16 cellular contexts compared by ENCODE assay signal in genomic region chr18:13061630-13062189, GRCh38.
DNase-seq lines count a peak whose midpoint lies in the region; ATAC-seq and TF ChIP-seq lines count a peak whose summit lies in the region.
"Had no signal": no experiment of that assay in that cellular context is flagged by ENCODE, and none has a peak within 500 bp of the region (broad histone marks: within the 10 kb centered on the region; RNA-seq: fewer than 3 reads in every experiment).

No MANE protein-coding gene starts in this region.

- peaks cover 12% of the 10 kb centered on the region for H4K20me1 ChIP-seq in GM23338 (replicated peaks; ENCODE audit: insufficient read depth)

- H2AFZ ChIP-seq in GM23338 = no peak overlapping the region

- H3K36me3 Mint-ChIP-seq in CD4-positive, CD25-positive, alpha-beta regulatory T cell = peaks cover 52% of the 10 kb centered on the region
- H3K36me3 Mint-ChIP-seq in GM23338 (ENCODE audit: low read depth) = peaks cover 58% of the 10 kb centered on the region
- H3K36me3 Mint-ChIP-seq in effector memory CD8-positive, alpha-beta T cell (ENCODE audit: insufficient read depth) = peaks cover 36% of the 10 kb centered on the region
- H3K36me3 Mint-ChIP-seq in activated CD4-positive, alpha-beta T cell treated with anti-CD3 and anti-CD28 coated beads, Interleukin-2, amount 10 ng/mL, durations not matched to agents 24 days and 14 days (ENCODE audit: low read depth) = peaks cover 66% of the 10 kb centered on the region

- H3K4me2 ChIP-seq in GM23338 = no peak overlapping the region

- no peaks in the 10 kb centered on the region for H3K27me3 ChIP-seq in CD4-positive, CD25-positive, alpha-beta regulatory T cell (ENCODE audit: control insufficient read depth, insufficient read depth, low read length)
- H3K27me3 ChIP-seq in GM23338 (ENCODE audit: insufficient read depth) = no peaks in the 10 kb centered on the region
- H3K27me3 ChIP-seq: BE2C had no signal

- H3K9me3 Mint-ChIP-seq in CD4-positive, CD25-positive, alpha-beta regulatory T cell = no peaks in the 10 kb centered on the region
- H3K9me3 Mint-ChIP-seq in GM23338 = peaks cover 3% of the 10 kb centered on the region; the same call in 2 of the 3 replicates
- H3K9me3 Mint-ChIP-seq in effector memory CD8-positive, alpha-beta T cell = no peaks in the 10 kb centered on the region
- peaks cover 3% of the 10 kb centered on the region for H3K9me3 Mint-ChIP-seq in activated CD4-positive, alpha-beta T cell treated with anti-CD3 and anti-CD28 coated beads, Interleukin-2, amount 10 ng/mL, durations not matched to agents 24 days and 14 days
- H3K9me3 Mint-ChIP-seq: CD4-positive, alpha-beta T cell had no signal

- DNase-seq in CD4-positive, CD25-positive, alpha-beta regulatory T cell = no peak
- DNase-seq in GM23338 (ENCODE audit: low spot score) = no peak
- DNase-seq in effector memory CD8-positive, alpha-beta T cell = no peak
- no peak for DNase-seq in left ventricle myocardium superior
- no peak for DNase-seq in NCI-H226
- DNase-seq in activated effector memory CD4-positive, alpha-beta T cell treated with anti-CD3 and anti-CD28 coated beads, Interleukin-2, amount 50 U/mL, for 16 hours = no peak
- no peak for DNase-seq in NCI-H2171 treated with DMSO at 0.1 percent for 48 hours (lab: John Stamatoyannopoulos, UW)
- DNase-seq in activated CD4-positive, alpha-beta T cell treated with anti-CD3 and anti-CD28 coated beads, Interleukin-2, amount 10 ng/mL, durations not matched to agents 24 days and 14 days = no peak
- DNase-seq: ACHN; BE2C; C1 segment of cervical spinal cord; Caco-2; CD4-positive, alpha-beta T cell; HFFc6 had no signal

- no peak for TF ChIP-seq CTCF in GM23338 (conservative IDR thresholded peaks at IDR 0.05; ENCODE audit: low read depth in 2 of 2)

- H3K36me3 ChIP-seq in CD4-positive, CD25-positive, alpha-beta regulatory T cell (ENCODE audit: control insufficient read depth, insufficient read depth, low read length) = peaks cover 58% of the 10 kb centered on the region
- H3K36me3 ChIP-seq in GM23338 (ENCODE audit: insufficient read depth) = peaks cover 12% of the 10 kb centered on the region

- no peak overlapping the region for H3K4me3 ChIP-seq in CD4-positive, CD25-positive, alpha-beta regulatory T cell (ENCODE audit: low read depth, low read length)
- no peak overlapping the region for H3K4me3 ChIP-seq in GM23338
- H3K4me3 ChIP-seq: HAP-1 had no signal

- peak overlapping the region in 2 of 3 donors; percentile 3 to 33 for H3K27ac Mint-ChIP-seq in CD4-positive, CD25-positive, alpha-beta regulatory T cell
- 0 out of 2 replicates have a peak overlapping the region, but pooled peaks have one; percentile 4 for H3K27ac Mint-ChIP-seq in GM23338
- peak overlapping the region; percentile 38 to 44 for H3K27ac Mint-ChIP-seq in effector memory CD8-positive, alpha-beta T cell
- no peak overlapping the region for H3K27ac Mint-ChIP-seq in activated CD4-positive, alpha-beta T cell treated with anti-CD3 and anti-CD28 coated beads, Interleukin-2, amount 10 ng/mL, durations not matched to agents 24 days and 14 days
- H3K27ac Mint-ChIP-seq: CD4-positive, alpha-beta T cell; HFFc6 had no signal

- no peak overlapping the region for H3K4me3 Mint-ChIP-seq in CD4-positive, CD25-positive, alpha-beta regulatory T cell
- H3K4me3 Mint-ChIP-seq in GM23338 = no peak overlapping the region
- H3K4me3 Mint-ChIP-seq in effector memory CD8-positive, alpha-beta T cell = no peak overlapping the region
- H3K4me3 Mint-ChIP-seq in activated CD4-positive, alpha-beta T cell treated with anti-CD3 and anti-CD28 coated beads, Interleukin-2, amount 10 ng/mL, durations not matched to agents 24 days and 14 days = no peak overlapping the region
- H3K4me3 Mint-ChIP-seq: CD4-positive, alpha-beta T cell; HFFc6 had no signal

- H3K27me3 Mint-ChIP-seq in CD4-positive, CD25-positive, alpha-beta regulatory T cell = no peaks in the 10 kb centered on the region
- peaks cover 2% of the 10 kb centered on the region for H3K27me3 Mint-ChIP-seq in GM23338 (ENCODE audit: insufficient read depth, low read depth, poor library complexity)
- H3K27me3 Mint-ChIP-seq in effector memory CD8-positive, alpha-beta T cell = no peaks in the 10 kb centered on the region
- no peaks in the 10 kb centered on the region for H3K27me3 Mint-ChIP-seq in activated CD4-positive, alpha-beta T cell treated with anti-CD3 and anti-CD28 coated beads, Interleukin-2, amount 10 ng/mL, durations not matched to agents 24 days and 14 days
- H3K27me3 Mint-ChIP-seq: CD4-positive, alpha-beta T cell had no signal

- intact Hi-C loops in left ventricle myocardium superior (cut with micrococcal nuclease) = no loop called here
- intact Hi-C loops in activated CD4-positive, alpha-beta T cell treated with anti-CD3 and anti-CD28 coated beads, Interleukin-2, amount 10 ng/mL, durations not matched to agents 24 days and 14 days (cut with micrococcal nuclease) = no loop called here

- H3K27ac ChIP-seq in CD4-positive, CD25-positive, alpha-beta regulatory T cell (ENCODE audit: insufficient read depth, low read length, poor library complexity, severe bottlenecking) = no peak overlapping the region
- H3K27ac ChIP-seq in GM23338 (ENCODE audit: low read depth) = no peak overlapping the region
- H3K27ac ChIP-seq: HL-60 had no signal

- H3K79me2 ChIP-seq in GM23338 (replicated peaks; ENCODE audit: insufficient read depth) = 0 out of 2 replicates have a peak, but pooled peaks cover 5% of the 10 kb centered on the region

- H3F3A ChIP-seq in GM23338 (replicated peaks; ENCODE audit: low read depth) = no peaks in the 10 kb centered on the region

- no peak for ATAC-seq in CD4-positive, CD25-positive, alpha-beta regulatory T cell (ENCODE audit: low read depth in 2 of 2)
- no peak for ATAC-seq in GM23338
- no peak for ATAC-seq in effector memory CD8-positive, alpha-beta T cell (replicated peaks)
- ATAC-seq in left ventricle myocardium superior = peak; percentile 83

- H3K4me1 Mint-ChIP-seq in CD4-positive, CD25-positive, alpha-beta regulatory T cell = peaks cover 15 to 36% (median 24%) of the 10 kb centered on the region in 4 donors
- H3K4me1 Mint-ChIP-seq in GM23338 = peaks cover 8% of the 10 kb centered on the region
- peaks cover 10 to 16% of the 10 kb centered on the region in 2 donors for H3K4me1 Mint-ChIP-seq in effector memory CD8-positive, alpha-beta T cell (ENCODE audit: low read depth in 2 of 2)
- H3K4me1 Mint-ChIP-seq in activated CD4-positive, alpha-beta T cell treated with anti-CD3 and anti-CD28 coated beads, Interleukin-2, amount 10 ng/mL, durations not matched to agents 24 days and 14 days = peaks cover 9% of the 10 kb centered on the region

- H3K9me3 ChIP-seq in CD4-positive, CD25-positive, alpha-beta regulatory T cell (ENCODE audit: control insufficient read depth in 2 of 2, low read length in 2 of 2) = no peaks in the 10 kb centered on the region
- H3K9me3 ChIP-seq: BE2C, Caco-2 had no signal

- H3K9me2 ChIP-seq in GM23338 (ENCODE audit: insufficient read depth) = no peaks in the 10 kb centered on the region

- peaks cover under 1% of the 10 kb centered on the region for H3K4me1 ChIP-seq in CD4-positive, CD25-positive, alpha-beta regulatory T cell (ENCODE audit: control insufficient read depth, insufficient read depth, low read length, poor library complexity, severe bottlenecking)
- H3K4me1 ChIP-seq in GM23338 (ENCODE audit: insufficient read depth) = peaks cover 7% of the 10 kb centered on the region; the same call in 1 of the 2 replicates
- H3K4me1 ChIP-seq: BE2C, Caco-2 had no signal

TF ChIP-seq in GM23338, 12 proteins besides CTCF, POLR2A, EP300 and RAD21 (continues in another document):
- TF ChIP-seq REST (IDR thresholded peaks at IDR 0.05; ENCODE audit: unreplicated experiment) (no peak), ZNF331 (CRISPR knock-in tag; IDR thresholded peaks at IDR 0.05; ENCODE audit: low read depth) (no peak), NANOG (IDR thresholded peaks at IDR 0.05; ENCODE audit: borderline replicate concordance) (no peak), JUNB (IDR thresholded peaks at IDR 0.05; ENCODE audit: unreplicated experiment) (no peak), ETS1 (IDR thresholded peaks at IDR 0.05) (no peak), CREB1 (CRISPR knock-in tag; IDR thresholded peaks at IDR 0.05; ENCODE audit: low read depth) (no peak), STAT1 (IDR thresholded peaks at IDR 0.05; ENCODE audit: unreplicated experiment) (no peak), EZH2 (IDR thresholded peaks at IDR 0.05; ENCODE audit: low read depth, unreplicated experiment) (no peak)
